Comparison of ENCODE assay signal across 1 cellular context in genomic region chr17:47946929-47947397, GRCh38.
TF ChIP-seq lines count a peak whose summit lies in the region.

No MANE protein-coding gene starts in this region.

TF ChIP-seq in endothelial cell of umbilical vein, 7 proteins besides CTCF, POLR2A, EP300 and RAD21 (continued from another document):
- no peak for TF ChIP-seq GATA2 (IDR thresholded peaks at IDR 0.05; ENCODE audit: insufficient read depth, insufficient read length, low read depth, low read length)
- TF ChIP-seq JUN (IDR thresholded peaks at IDR 0.05; ENCODE audit: borderline replicate concordance, insufficient read depth, insufficient read length, low read depth): peak; percentile 44
- no peak for TF ChIP-seq MYC (IDR thresholded peaks at IDR 0.05; ENCODE audit: low read depth, low read length)
